8 cellular contexts compared by ENCODE assay signal in the genomic region with DNA sequence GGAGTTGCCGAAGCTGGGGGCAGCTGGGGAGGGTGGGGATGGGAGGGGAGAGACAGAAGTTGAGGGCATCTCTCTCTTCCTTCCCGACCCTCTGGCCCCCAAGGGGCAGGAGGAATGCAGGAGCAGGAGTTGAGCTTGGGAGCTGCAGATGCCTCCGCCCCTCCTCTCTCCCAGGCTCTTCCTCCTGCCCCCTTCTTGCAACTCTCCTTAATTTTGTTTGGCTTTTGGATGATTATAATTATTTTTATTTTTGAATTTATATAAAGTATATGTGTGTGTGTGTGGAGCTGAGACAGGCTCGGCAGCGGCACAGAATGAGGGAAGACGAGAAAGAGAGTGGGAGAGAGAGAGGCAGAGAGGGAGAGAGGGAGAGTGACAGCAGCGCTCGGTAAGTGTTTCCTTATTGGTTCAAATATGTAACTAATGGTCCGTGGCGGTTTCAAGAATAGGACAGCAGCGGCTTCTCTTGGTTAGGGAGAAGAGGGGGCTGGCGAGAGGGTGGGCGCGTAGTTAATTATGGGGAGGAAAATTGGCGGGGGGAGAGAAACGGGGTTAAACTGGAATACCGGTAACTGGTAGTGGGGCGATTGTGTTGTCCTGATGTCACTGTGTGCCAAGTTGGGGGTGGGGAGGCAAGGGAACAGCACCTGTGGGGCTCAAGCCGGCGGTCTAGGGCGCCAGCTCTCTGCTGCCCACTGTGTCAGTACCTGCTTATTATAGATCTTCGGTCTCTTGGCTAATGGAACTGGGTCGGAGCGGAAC. TPM values are rescaled to one million over a fixed set of nuclear protein-coding genes. Genes with fewer than 3 reads are reported as not detected.
DNase-seq lines count a peak whose midpoint lies in the region; ATAC-seq and TF ChIP-seq lines count a peak whose summit lies in the region.

No MANE protein-coding gene starts in this region.

- no peak for TF ChIP-seq CTCF in Calu3 (IDR thresholded peaks at IDR 0.05; ENCODE audit: unreplicated experiment)
- TF ChIP-seq CTCF in esophagus squamous epithelium (IDR thresholded peaks at IDR 0.05), result peak in 1 of 6 experiments; percentile 10
- TF ChIP-seq CTCF in osteocyte (IDR thresholded peaks at IDR 0.05), result no peak

- CTCF ChIA-PET in Calu3 (lab: Charles Lee), result interaction anchor here (0.6 to 2.2 kb wide), 16 partner anchors 8 to 357 kb away, joined by 3 to 25 read pairs (median 6); a partner anchor contains a TSS

- H3K27me3 Mint-ChIP-seq in Calu3 (ENCODE audit: unreplicated experiment) (peaks cover 80% of the 10 kb centered on the region), osteocyte (ENCODE audit: unreplicated experiment) (peaks cover 82% of the 10 kb centered on the region)

- ATAC-seq in GM19455 (IDR thresholded peaks at IDR 0.05; ENCODE audit: unreplicated experiment) (peak; percentile 44), HG03521 (IDR thresholded peaks at IDR 0.05; ENCODE audit: unreplicated experiment) (peak; percentile 17)

- peak overlapping the region; percentile 16 for H3K27ac Mint-ChIP-seq in Calu3 (ENCODE audit: unreplicated experiment)
- no peak overlapping the region for H3K27ac Mint-ChIP-seq in osteocyte (ENCODE audit: unreplicated experiment)

- no peak for TF ChIP-seq POLR2A in esophagus squamous epithelium (IDR thresholded peaks at IDR 0.05)

- intact Hi-C loops in Calu3 (cut with micrococcal nuclease; ENCODE audit: unreplicated experiment), result no loop called here
- intact Hi-C loops in esophagus squamous epithelium (cut with DNase I), result no loop called here

- peak overlapping the region; percentile 42 to 64 (median 50) for H3K4me3 ChIP-seq in esophagus squamous epithelium

- H3K4me3 Mint-ChIP-seq in Calu3 (ENCODE audit: low read depth, unreplicated experiment) (peak overlapping the region; percentile 77), osteocyte (ENCODE audit: unreplicated experiment) (peak overlapping the region; percentile 71)

- H3K27ac ChIP-seq in esophagus squamous epithelium, result peak overlapping the region; percentile 24 to 67 (median 39)
- H3K27ac ChIP-seq in substantia nigra (ENCODE audit: low read depth, low read length, poor library complexity, severe bottlenecking), result no peak overlapping the region

- H3K36me3 Mint-ChIP-seq in Calu3 (ENCODE audit: insufficient read depth, unreplicated experiment), result peaks cover 11% of the 10 kb centered on the region
- no peaks in the 10 kb centered on the region for H3K36me3 Mint-ChIP-seq in osteocyte (ENCODE audit: unreplicated experiment)

- 1 to 5% methylated on average over 24 of the region's 24 CpGs for WGBS in esophagus squamous epithelium, 2 donors

- H3K4me1 Mint-ChIP-seq in Calu3 (ENCODE audit: low read depth, unreplicated experiment) (no peaks in the 10 kb centered on the region), osteocyte (ENCODE audit: unreplicated experiment) (peaks cover 16% of the 10 kb centered on the region)

- no peaks in the 10 kb centered on the region for H3K36me3 ChIP-seq in esophagus squamous epithelium

- H3K9me3 ChIP-seq in esophagus squamous epithelium, result no peaks in the 10 kb centered on the region

- DNase-seq in Calu3 (peak; percentile 46), RPMI8226 (peak; percentile 72), esophagus squamous epithelium (lab: John Stamatoyannopoulos, UW) (no peak), osteocyte (ENCODE audit: extremely low spot score, unreplicated experiment) (no peak), SKM-1 (lab: John Stamatoyannopoulos, UW; ENCODE audit: unreplicated experiment) (no peak), substantia nigra (lab: John Stamatoyannopoulos, UW) (no peak)

- H3K27me3 ChIP-seq in esophagus squamous epithelium, result peaks cover 15 to 100% (median 33%) of the 10 kb centered on the region in 4 donors

- H3K4me1 ChIP-seq in esophagus squamous epithelium, result peaks cover 3 to 55% (median 11%) of the 10 kb centered on the region in 3 donors

- no TSS peak for BruUV-seq in Calu3 (replicated peaks; lab: Mats Ljungman, UMichigan)

- H3K9me3 Mint-ChIP-seq in Calu3 (ENCODE audit: low read depth, unreplicated experiment) (no peaks in the 10 kb centered on the region), osteocyte (ENCODE audit: unreplicated experiment) (no peaks in the 10 kb centered on the region)

RNA-seq across cellular contexts. Expression of a gene that starts 8.4 kb away (rescaled TPM):
- total RNA-seq in Calu3 (2022), result 0.24 TPM in 1 of 2 replicates, not detected in the other
- under 1 TPM in 1 of 4 donors, not detected in 3; 0.70 TPM for total RNA-seq in esophagus squamous epithelium
- not detected in 2 replicates for total RNA-seq in osteocyte

RNA-seq across cellular contexts. Expression of a gene that starts 11.0 kb away (rescaled TPM):
- total RNA-seq in Calu3 (2022) (0.71 and 1.2 TPM in 2 replicates), esophagus squamous epithelium (1 to 10 TPM in 1 of 4 donors, under 1 TPM in 2, not detected in 1; 0.21 to 1.1 (median 0.30) TPM), osteocyte (not detected in 2 replicates)

RNA-seq across cellular contexts. Expression of a gene that starts 15.6 kb away (rescaled TPM):
- total RNA-seq in Calu3 (2022) (0.20 TPM in 1 of 2 replicates, not detected in the other), esophagus squamous epithelium (1 to 10 TPM in 1 of 4 donors, under 1 TPM in 1, not detected in 2; 0.31 to 1.1 TPM), osteocyte (not detected in 2 replicates)

RNA-seq across cellular contexts. Expression of a gene that starts 17.2 kb away (rescaled TPM):
- total RNA-seq in Calu3 (2022), result 0.42 and 0.54 TPM in 2 replicates
- total RNA-seq in esophagus squamous epithelium, result 1 to 10 TPM in 1 of 4 donors, not detected in 3; 1.5 TPM
- total RNA-seq in osteocyte, result not detected in 2 replicates

RNA-seq across cellular contexts. Expression of a gene that starts 32.3 kb away (rescaled TPM):
- total RNA-seq in Calu3 (2022) (0.51 and 0.71 TPM in 2 replicates), esophagus squamous epithelium (1 to 10 TPM in 1 of 4 donors, under 1 TPM in 1, not detected in 2; 0.31 to 1.3 TPM), osteocyte (not detected in 2 replicates)

Comparison
In these comparisons a context has a peak if more than half of its experiments do, and no peak if none do; other contexts are left out.
1. DNase-seq: peak in Calu3 (single experiment) and RPMI8226 (single experiment); none in esophagus squamous epithelium (single experiment), osteocyte (single experiment), SKM-1 (single experiment) and substantia nigra (0 of 49).